In the genomic region with DNA sequence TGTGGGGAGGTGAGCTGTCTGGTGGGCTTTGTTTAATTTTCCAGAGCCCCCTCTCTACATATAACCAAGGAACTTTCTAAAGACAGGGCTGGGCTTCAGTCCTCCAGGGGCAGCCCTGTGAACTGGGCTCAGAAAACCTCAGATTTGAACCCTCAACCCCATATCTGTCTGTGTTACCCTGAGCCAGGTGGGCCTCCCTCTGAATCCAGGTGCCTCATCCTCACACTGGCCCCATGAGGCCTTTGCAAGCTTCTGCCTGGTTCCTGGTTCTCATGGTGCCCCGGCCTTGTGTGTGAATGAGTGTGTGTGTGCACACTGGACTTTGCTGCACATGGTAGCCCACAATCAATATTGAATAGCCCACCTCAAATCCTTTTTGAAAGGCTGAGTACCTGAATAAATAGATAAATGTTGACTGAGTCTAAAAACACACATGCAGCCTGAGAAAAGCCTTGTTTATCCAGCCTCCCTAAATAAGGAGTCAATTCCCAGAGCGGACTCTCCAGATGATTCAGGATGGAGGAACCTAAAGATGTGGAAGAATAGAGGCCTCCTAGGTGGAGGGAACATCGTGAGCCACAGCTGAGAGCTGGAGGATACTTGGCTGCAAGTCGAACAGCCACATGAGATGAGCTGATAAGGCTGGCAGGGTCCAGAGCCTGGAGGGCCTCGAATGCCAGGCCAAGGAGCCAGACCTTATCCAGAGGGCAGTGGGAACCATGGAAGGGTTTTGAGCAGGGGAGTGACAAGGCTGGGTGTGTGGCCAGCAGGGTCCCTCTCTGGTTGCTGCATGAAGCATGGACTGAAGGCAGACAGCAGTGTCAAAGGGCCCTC, we compare ENCODE assay signal across 23 cellular contexts. TPM values are rescaled to one million over a fixed set of nuclear protein-coding genes. Genes with fewer than 3 reads are reported as not detected.
DNase-seq lines count a peak whose midpoint lies in the region; ATAC-seq, FAIRE-seq and TF ChIP-seq lines count a peak whose summit lies in the region.
"Had no signal": no experiment of that assay in that cellular context is flagged by ENCODE, and none has a peak within 500 bp of the region (broad histone marks: within the 10 kb centered on the region; RNA-seq: fewer than 3 reads in every experiment).

No MANE protein-coding gene starts in this region.

- in situ Hi-C loops in GM12878 (cut with MboI) = loop anchor here (5.0 to 25.0 kb wide), 3 partner anchors 47 to 353 kb away; no protein-coding TSS in a partner anchor

- peak overlapping the region; percentile 65; the same call in 1 of the 2 replicates for H3K4me2 ChIP-seq in GM12878 (ENCODE audit: control insufficient read depth, insufficient read depth)

- intact Hi-C loops in GM12878 (cut with micrococcal nuclease; ENCODE audit: unreplicated experiment) (no loop called here), spleen (cut with DNase I; ENCODE audit: low total_unique reads) (loop anchor here (5.0 kb wide), 1 partner anchor 52 kb away; no protein-coding TSS in a partner anchor)

- H3K9ac ChIP-seq in GM12878 (ENCODE audit: control insufficient read depth, insufficient read depth, low read length) = peak overlapping the region; percentile 51

- no peak for TF ChIP-seq RAD21 in GM12878 (IDR thresholded peaks at IDR 0.05; ENCODE audit: insufficient read depth, low read depth, low read length)

- H4K20me1 ChIP-seq in GM12878 (ENCODE audit: control insufficient read depth, insufficient read depth) = no peaks in the 10 kb centered on the region

- peak; percentile 22 for DNase-seq in NCI-H345 (lab: John Stamatoyannopoulos, UW)
- no peak for DNase-seq in NCI-H345 treated with DMSO at 0.1 percent for 48 hours (lab: John Stamatoyannopoulos, UW; ENCODE audit: unreplicated experiment)
- no peak for DNase-seq in HTR-8/SVneo (ENCODE audit: insufficient read length, low spot score)
- no peak for DNase-seq in GM12878 (ENCODE audit: low read depth, low spot score)
- no peak for DNase-seq in spleen
- DNase-seq in HCEC 1CT = no peak
- DNase-seq: activated CD8-positive, alpha-beta T cell treated with anti-CD3 and anti-CD28 coated beads, Interleukin-2, amount 10 ng/mL, durations not matched to agents 7 days and 5 days; activated naive CD4-positive, alpha-beta T cell treated with anti-CD3 and anti-CD28 coated beads, Interleukin-2, amount 10 ng/mL, durations not matched to agents 7 days and 5 days; activated T-cell treated with anti-CD3 and anti-CD28 coated beads, Interleukin-2, amount 50 U/mL, for 4 hours; central memory CD4-positive, alpha-beta T cell; erythroblast; foreskin keratinocyte; GOT3; NCI-H1436 treated with DMSO at 0.1 percent for 48 hours; NCI-H2227 treated with DMSO at 0.1 percent for 48 hours; stimulated activated CD4-positive, alpha-beta T cell treated with anti-CD3 and anti-CD28 coated beads, Interleukin-4, amount 100 ng/mL, for 4 hours; T1000; uterus had no signal

- TF ChIP-seq CTCF in GM12878 (IDR thresholded peaks at IDR 0.05 in 2 of 3, conservative IDR thresholded peaks at IDR 0.05 in 1 of 3; ENCODE audit: control insufficient read depth in 2 of 3, extremely low read depth in 1 of 3, insufficient read depth in 1 of 3, low read depth in 3 of 3, low read length in 3 of 3) (no peak), spleen (IDR thresholded peaks at IDR 0.05 in 8 of 11, conservative IDR thresholded peaks at IDR 0.05 in 3 of 11) (no peak)

- H3K4me3 ChIP-seq in GM12878 (no peak overlapping the region), spleen (no peak overlapping the region)
- H3K4me3 ChIP-seq: uterus had no signal

- TF ChIP-seq POLR2A in GM12878 (IDR thresholded peaks at IDR 0.05; ENCODE audit: low read depth, low read length) (no peak), spleen (IDR thresholded peaks at IDR 0.05) (no peak)

- RAD21 ChIA-PET in GM12878 (lab: Charles Lee; ENCODE audit: unreplicated experiment) = interaction anchor here (0.6 to 2.7 kb wide), 15 partner anchors 10 to 145 kb away, joined by 3 to 22 read pairs (median 5); partner anchors contain the start of gene FCHSD2

- no TSS peak for BruUV-seq in GM12878 (replicated peaks; lab: Mats Ljungman, UMichigan)

- H3K27ac ChIP-seq in GM12878 (ENCODE audit: control insufficient read depth, insufficient read depth) = peak overlapping the region; percentile 41
- H3K27ac ChIP-seq in spleen = peak overlapping the region in 7 of 8 donors; percentile 46 to 89 (median 80)
- H3K27ac ChIP-seq: foreskin keratinocyte, uterus had no signal

- H2AFZ ChIP-seq in GM12878 (ENCODE audit: control insufficient read depth, low read depth, low read length) = peak overlapping the region; percentile 50

- peaks cover 46% of the 10 kb centered on the region for H3K4me1 ChIP-seq in GM12878 (ENCODE audit: control insufficient read depth, insufficient read depth, low read length)
- peaks cover 11 to 77% (median 37%) of the 10 kb centered on the region in 6 donors for H3K4me1 ChIP-seq in spleen
- H3K4me1 ChIP-seq: uterus had no signal

- POLR2A ChIA-PET in GM12878 (lab: Charles Lee) = interaction anchor here (0.6 to 1.8 kb wide), 5 partner anchors 12 to 339 kb away, joined by 3 to 9 read pairs (median 4); no protein-coding TSS in a partner anchor

- no peaks in the 10 kb centered on the region for H3K27me3 ChIP-seq in GM12878 (replicated peaks in 1 of 2; ENCODE audit: control insufficient read depth in 2 of 2, insufficient read depth in 2 of 2, low read length in 1 of 2)
- no peaks in the 10 kb centered on the region for H3K27me3 ChIP-seq in spleen (replicated peaks in 1 of 7)
- H3K27me3 ChIP-seq: foreskin keratinocyte, uterus had no signal

- no peaks in the 10 kb centered on the region for H3K79me2 ChIP-seq in GM12878 (ENCODE audit: control insufficient read depth, insufficient read depth, low read length)

- peak; percentile 9 for FAIRE-seq in HTR-8/SVneo (lab: Jason Lieb, UNC)
- no peak for FAIRE-seq in GM12878 (lab: Jason Lieb, UNC)
- FAIRE-seq: D721Med, islet of Langerhans had no signal

- no peak for TF ChIP-seq EP300 in GM12878 (IDR thresholded peaks at IDR 0.05; ENCODE audit: borderline replicate concordance in 1 of 2, control insufficient read depth in 1 of 2, low read depth in 2 of 2, low read length in 2 of 2)

- ATAC-seq in GM12878 (no peak; the same call in 2 of the 3 replicates), HG02623 (IDR thresholded peaks at IDR 0.05; ENCODE audit: unreplicated experiment) (no peak), HG03095 (IDR thresholded peaks at IDR 0.05; ENCODE audit: unreplicated experiment) (no peak)
- ATAC-seq: activated CD8-positive, alpha-beta T cell treated with anti-CD3 and anti-CD28 coated beads, Interleukin-2, amount 10 ng/mL, durations not matched to agents 7 days and 5 days; activated T-cell treated with anti-CD3 and anti-CD28 coated beads, Interleukin-2, amount 50 U/mL, for 4 hours; foreskin keratinocyte had no signal

- SMC1A ChIA-PET in GM12878 (lab: Charles Lee; ENCODE audit: uncharacterized antibody, unreplicated experiment) = interaction anchor here (0.8 to 10.1 kb wide), 12 partner anchors 11 to 521 kb away, joined by 3 to 188 read pairs (median 4); no protein-coding TSS in a partner anchor

- H3K36me3 ChIP-seq in GM12878 (ENCODE audit: control insufficient read depth in 2 of 2, insufficient read depth in 2 of 2, low read length in 1 of 2) (no peaks in the 10 kb centered on the region), spleen (no peaks in the 10 kb centered on the region)
- H3K36me3 ChIP-seq: uterus had no signal

- WGBS in GM12878 (ENCODE audit: insufficient coverage, insufficient replicate concordance, low lambda C conversion rate, missing lambda C conversion rate) = 43% methylated on average over 5 of the region's 5 CpGs
- 62 to 84% (median 71%) methylated on average over 5 of the region's 5 CpGs for WGBS in spleen, 5 donors

- H3K9me3 ChIP-seq in GM12878 (replicated peaks; ENCODE audit: control insufficient read depth, insufficient read depth, low read length) (no peaks in the 10 kb centered on the region), spleen (no peaks in the 10 kb centered on the region)
- H3K9me3 ChIP-seq: uterus had no signal

- CTCF ChIA-PET in GM12878 (lab: Yijun Ruan, JAX) = interaction anchor here (0.9 to 7.8 kb wide), 11 partner anchors 11 to 161 kb away, joined by 3 to 160 read pairs (median 6); no protein-coding TSS in a partner anchor

RNA-seq across cellular contexts. Expression of gene P2RY2, which starts 28.1 kb away (rescaled TPM):
- 1.6 and 1.8 TPM in 2 replicates for total RNA-seq in GM12878 (2013; cell fraction: nucleolus; rRNA removed)
- total RNA-seq in GM12878 (2014; rRNA removed) = 0.05 and 0.17 TPM in 2 replicates
- total RNA-seq in GM12878 (2014; rRNA removed; fragmentation: Illumina TruSeq; extraction: Trizol) = not detected in 2 replicates
- total RNA-seq in GM12878 (2021) = 0.19 and 0.23 TPM in 2 replicates
- not detected for polyA plus RNA-seq in GM12878 (2011; ENCODE audit: low read depth)
- not detected in 2 replicates for polyA plus RNA-seq in GM12878 (2011; rRNA removed)
- polyA plus RNA-seq in GM12878 (2011; cell fraction: cytosol; rRNA removed) = not detected in 2 replicates
- not detected in 2 replicates for polyA plus RNA-seq in GM12878 (2011; cell fraction: nucleus; rRNA removed)
- polyA plus RNA-seq in GM12878 (2012) = 0.11 TPM in 1 of 2 replicates, not detected in the other
- polyA plus RNA-seq in GM12878 (2014; fragmentation: Illumina TruSeq; extraction: Trizol) = 0.03 TPM in 1 of 2 replicates, not detected in the other
- polyA plus RNA-seq in GM12878 (2014; fragmentation: Nextera tagmentation; extraction: Ambion mirVana) = not detected
- polyA plus RNA-seq in GM12878 (2014; rRNA removed) = 0.04 TPM in 1 of 2 replicates, not detected in the other
- not detected for polyA plus RNA-seq in GM12878 (2016; fragmentation: Nextera tagmentation; extraction: Ambion mirVana)
- not detected in 2 replicates for polyA minus RNA-seq in GM12878 (2011; rRNA and poly(A)+ RNA removed)
- polyA minus RNA-seq in GM12878 (2011; cell fraction: cytosol; rRNA and poly(A)+ RNA removed) = not detected in 2 replicates
- polyA minus RNA-seq in GM12878 (2011; cell fraction: nucleus; rRNA and poly(A)+ RNA removed) = not detected in 2 replicates
- total RNA-seq in spleen = 10 to 100 TPM in 5 of 7 donors, 1 to 10 TPM in 2; 8.3 to 17.5 (median 12.0) TPM
- 1 to 10 TPM in 2 of 3 donors, under 1 TPM in 1; 0.99 to 3.3 (median 1.2) TPM for polyA plus RNA-seq in spleen
- total RNA-seq: A172; activated CD8-positive, alpha-beta T cell treated with anti-CD3 and anti-CD28 coated beads, Interleukin-2, amount 10 ng/mL, durations not matched to agents 7 days and 5 days; activated T-cell treated with anti-CD3 and anti-CD28 coated beads, Interleukin-2, amount 50 U/mL, for 4 hours had no signal

RNA-seq across cellular contexts. Expression of gene FCHSD2, which starts 47.8 kb away (rescaled TPM):
- total RNA-seq in GM12878 (2013; cell fraction: nucleolus; rRNA removed) = 80.2 and 85.2 TPM in 2 replicates
- total RNA-seq in GM12878 (2014; rRNA removed) = 19.5 and 21.1 TPM in 2 replicates
- 39.2 and 42.5 TPM in 2 replicates for total RNA-seq in GM12878 (2014; rRNA removed; fragmentation: Illumina TruSeq; extraction: Trizol)
- total RNA-seq in GM12878 (2021) = 82.8 and 89.8 TPM in 2 replicates
- 26.8 TPM for polyA plus RNA-seq in GM12878 (2011; ENCODE audit: low read depth)
- polyA plus RNA-seq in GM12878 (2011; rRNA removed) = 52.7 and 68.3 TPM in 2 replicates
- polyA plus RNA-seq in GM12878 (2011; cell fraction: cytosol; rRNA removed) = 34.0 and 36.1 TPM in 2 replicates
- polyA plus RNA-seq in GM12878 (2011; cell fraction: nucleus; rRNA removed) = 55.8 and 56.5 TPM in 2 replicates
- polyA plus RNA-seq in GM12878 (2012) = 27.1 and 40.7 TPM in 2 replicates
- 62.4 and 70.9 TPM in 2 replicates for polyA plus RNA-seq in GM12878 (2014; fragmentation: Illumina TruSeq; extraction: Trizol)
- 10 to 100 TPM; 13.2 to 15.4 TPM for polyA plus RNA-seq in GM12878 (2014; fragmentation: Nextera tagmentation; extraction: Ambion mirVana)
- polyA plus RNA-seq in GM12878 (2014; rRNA removed) = 43.0 and 44.6 TPM in 2 replicates
- 10 to 100 TPM; 58.7 to 68.4 TPM for polyA plus RNA-seq in GM12878 (2016; fragmentation: Nextera tagmentation; extraction: Ambion mirVana)
- 46.8 and 48.8 TPM in 2 replicates for polyA minus RNA-seq in GM12878 (2011; rRNA and poly(A)+ RNA removed)
- polyA minus RNA-seq in GM12878 (2011; cell fraction: cytosol; rRNA and poly(A)+ RNA removed) = 30.5 and 31.3 TPM in 2 replicates
- polyA minus RNA-seq in GM12878 (2011; cell fraction: nucleus; rRNA and poly(A)+ RNA removed) = 36.1 and 52.3 TPM in 2 replicates
- 100 to 1,000 TPM in 4 of 7 donors, 10 to 100 TPM in 3; 66.1 to 129 (median 110) TPM for total RNA-seq in spleen
- 10 to 100 TPM; 30.2 to 35.0 (median 32.2) TPM for polyA plus RNA-seq in spleen
